18 cellular contexts compared by ENCODE assay signal in the genomic region with DNA sequence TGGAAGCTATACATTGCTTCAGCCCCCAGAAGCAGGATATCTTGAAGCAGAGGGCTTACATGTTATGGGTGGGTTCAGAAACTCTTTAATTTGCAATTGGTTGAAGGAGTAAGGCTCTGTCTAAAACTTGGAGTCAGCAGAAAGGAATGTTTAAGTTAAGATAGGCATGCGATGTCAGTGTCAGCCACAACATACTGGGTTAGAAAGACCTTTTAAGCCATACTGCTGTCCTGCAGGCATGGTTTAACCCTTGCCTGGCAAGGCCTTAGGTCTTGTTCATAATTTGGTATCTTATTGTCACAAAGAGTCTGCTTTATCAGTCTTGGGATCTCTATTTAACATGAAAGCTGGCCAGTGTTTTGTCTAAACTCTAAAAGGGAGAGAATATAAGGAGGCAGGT.
"Had no signal": no experiment of that assay in that cellular context is flagged by ENCODE, and none has a peak within 500 bp of the region (broad histone marks: within the 10 kb centered on the region; RNA-seq: fewer than 3 reads in every experiment).

No MANE protein-coding gene starts in this region.

- H3K4me1 ChIP-seq: heart right ventricle, left ventricle myocardium inferior, transverse colon had no signal

- H3K4me3 ChIP-seq: heart right ventricle, left ventricle myocardium inferior, skin epidermis, transverse colon had no signal

- H3K27ac ChIP-seq: brain microvascular endothelial cell, heart right ventricle, left ventricle myocardium inferior, skin epidermis, transverse colon, WERI-Rb-1 had no signal

- ATAC-seq: activated CD4-positive, alpha-beta T cell treated with anti-CD3 and anti-CD28 coated beads for 36 hours; heart right ventricle; right cardiac atrium; stimulated activated naive CD8-positive, alpha-beta T cell treated with anti-CD3 and anti-CD28 coated beads, Interleukin-15, Interleukin-2, amounts not matched to agents 100 U/mL and 50 U/mL, for 24 hours; T-helper 17 cell had no signal

- DNase-seq: activated CD4-positive, alpha-beta memory T cell treated with anti-CD3 and anti-CD28 coated beads, Interleukin-2, amount 10 ng/mL, durations not matched to agents 7 days and 5 days; activated CD4-positive, alpha-beta T cell treated with anti-CD3 and anti-CD28 coated beads for 36 hours; activated gamma-delta T cell treated with Interleukin-2 at 50 U/mL for 16 hours; activated naive CD8-positive, alpha-beta T cell treated with anti-CD3 and anti-CD28 coated beads for 36 hours; activated T-cell treated with anti-CD3 and anti-CD28 coated beads, Interleukin-2, amount 50 U/mL, for 48 hours; brain microvascular endothelial cell; effector memory CD4-positive, alpha-beta T cell; heart right ventricle; left ventricle myocardium inferior; occipital lobe; right cardiac atrium; stimulated activated CD4-positive, alpha-beta T cell treated with anti-CD3 and anti-CD28 coated beads, Interleukin-4, amount 100 ng/mL, for 4 hours; stimulated activated CD8-positive, alpha-beta memory T cell treated with anti-CD3 and anti-CD28 coated beads, Interleukin-4, amount 100 ng/mL, for 48 hours; stimulated activated naive CD8-positive, alpha-beta T cell treated with anti-CD3 and anti-CD28 coated beads, Interleukin-15, Interleukin-2, amounts not matched to agents 100 U/mL and 50 U/mL, for 24 hours; T-helper 17 cell; transverse colon; WERI-Rb-1 had no signal

- H3K36me3 ChIP-seq: brain microvascular endothelial cell, heart right ventricle, left ventricle myocardium inferior, transverse colon, WERI-Rb-1 had no signal
